Comparison of ENCODE assay signal across 6 cellular contexts in genomic region chr19:54137913-54138776, GRCh38.
DNase-seq lines count a peak whose midpoint lies in the region; ATAC-seq and TF ChIP-seq lines count a peak whose summit lies in the region.

No MANE protein-coding gene starts in this region.

- no peak for ATAC-seq in RWPE2 (ENCODE audit: low read depth)
- ATAC-seq in GM21737 (IDR thresholded peaks at IDR 0.05; ENCODE audit: unreplicated experiment): no peak

- H3K36me3 ChIP-seq in RWPE2 (ENCODE audit: low read depth): peaks cover 42% of the 10 kb centered on the region

- TF ChIP-seq POLR2A in erythroblast (IDR thresholded peaks at IDR 0.05; ENCODE audit: low read length): no peak

- H3K27me3 ChIP-seq in RWPE2 (ENCODE audit: insufficient read depth, poor library complexity, severe bottlenecking): no peaks in the 10 kb centered on the region

- H3K27ac ChIP-seq in C4-2B: peak overlapping the region; percentile 97
- H3K27ac ChIP-seq in RWPE2 (ENCODE audit: poor library complexity, severe bottlenecking): peak overlapping the region; percentile 75

- H3K4me1 ChIP-seq in RWPE2 (ENCODE audit: insufficient read depth, poor library complexity, severe bottlenecking): peaks cover 3% of the 10 kb centered on the region

- H3K4me3 ChIP-seq in RWPE2 (ENCODE audit: severe bottlenecking): peak overlapping the region; percentile 78

- H3K9me3 ChIP-seq in RWPE2 (ENCODE audit: severe bottlenecking): no peaks in the 10 kb centered on the region

- DNase-seq in RWPE2 (ENCODE audit: low spot score): no peak
- DNase-seq in erythroblast (lab: John Stamatoyannopoulos, UW): peak; percentile 65 to 82
- DNase-seq in stimulated activated CD4-positive, alpha-beta T cell treated with anti-CD3 and anti-CD28 coated beads, Interleukin-4, amount 100 ng/mL, for 1 hour: peak; percentile 39
- no peak for DNase-seq in COLO829 (ENCODE audit: low spot score)

- TF ChIP-seq CTCF in C4-2B (conservative IDR thresholded peaks at IDR 0.05): no peak
- peak; percentile 21 for TF ChIP-seq CTCF in RWPE2 (IDR thresholded peaks at IDR 0.05; ENCODE audit: poor library complexity, severe bottlenecking)

Comparison
In these comparisons a context has a peak if more than half of its experiments do, and no peak if none do; other contexts are left out.
1. DNase-seq: peak in erythroblast (2 of 2) and stimulated activated CD4-positive, alpha-beta T cell treated with anti-CD3 and anti-CD28 coated beads, Interleukin-4, amount 100 ng/mL, for 1 hour (single experiment); none in RWPE2 (single experiment) and COLO829 (single experiment).